21 cellular contexts compared by ENCODE assay signal in genomic region chr10:131751827-131752775, GRCh38.
A peak's percentile ranks its signal among the peaks of the same experiment; 100 is the strongest.
DNase-seq lines count a peak whose midpoint lies in the region; TF ChIP-seq lines count a peak whose summit lies in the region.
"Had no signal": no experiment of that assay in that cellular context is flagged by ENCODE, and none has a peak within 500 bp of the region (broad histone marks: within the 10 kb centered on the region; RNA-seq: fewer than 3 reads in every experiment).

No MANE protein-coding gene starts in this region.

- H3K27me3 Mint-ChIP-seq in neural progenitor cell (ENCODE audit: insufficient read depth, low read depth), result peaks cover 18% of the 10 kb centered on the region

- no peaks in the 10 kb centered on the region for H3K36me3 ChIP-seq in BLaER1 treated with 17β-estradiol and CSF1 and Interleukin-3, amounts not matched to agents 10 nM and 100 nM
- H3K36me3 ChIP-seq in NT2/D1 (ENCODE audit: insufficient read depth, insufficient read length, low read length) (no peaks in the 10 kb centered on the region), hepatocyte (replicated peaks; ENCODE audit: insufficient read depth, low read depth) (no peaks in the 10 kb centered on the region), neural progenitor cell (no peaks in the 10 kb centered on the region)
- H3K36me3 ChIP-seq: Peyer's patch had no signal

- TF ChIP-seq CTCF in hepatocyte (IDR thresholded peaks at IDR 0.05; ENCODE audit: poor library complexity) (no peak), neural progenitor cell (IDR thresholded peaks at IDR 0.05) (no peak)

- H4K20me1 ChIP-seq in BLaER1 treated with 17β-estradiol and CSF1 and Interleukin-3, amounts not matched to agents 10 nM and 100 nM, result peaks cover 0 to 23% (median 0%) of the 10 kb centered on the region in 11 experiments; a peak in 5 of 22 replicates
- H4K20me1 ChIP-seq in hepatocyte (ENCODE audit: insufficient read depth, poor library complexity, severe bottlenecking) (no peaks in the 10 kb centered on the region), neural progenitor cell (ENCODE audit: low read depth) (no peaks in the 10 kb centered on the region)

- H3K9ac ChIP-seq in BLaER1 treated with 17β-estradiol and CSF1 and Interleukin-3, amounts not matched to agents 10 nM and 100 nM, result peak overlapping the region in 4 of 11 experiments; percentile 1 to 54 (median 9); a peak in 3 of 22 replicates
- peak overlapping the region; percentile 67 for H3K9ac ChIP-seq in NT2/D1 (ENCODE audit: insufficient read length, low read depth)
- no peak overlapping the region for H3K9ac ChIP-seq in neural progenitor cell
- H3K9ac ChIP-seq: KMS-11 had no signal

- H3K27ac ChIP-seq in BLaER1 treated with 17β-estradiol and CSF1 and Interleukin-3, amounts not matched to agents 10 nM and 100 nM, result no peak overlapping the region
- H3K27ac ChIP-seq in hepatocyte (peak overlapping the region; percentile 80), neural progenitor cell (no peak overlapping the region)
- H3K27ac ChIP-seq: A549, KMS-11, Peyer's patch had no signal

- H3K4me1 Mint-ChIP-seq in neural progenitor cell, result peaks cover 75% of the 10 kb centered on the region

- no peak overlapping the region; a peak in 1 of 20 replicates for H3K4me3 ChIP-seq in BLaER1 treated with 17β-estradiol and CSF1 and Interleukin-3, amounts not matched to agents 10 nM and 100 nM
- peak overlapping the region; percentile 1 for H3K4me3 ChIP-seq in NT2/D1 (ENCODE audit: insufficient read length, low read depth)
- no peak overlapping the region for H3K4me3 ChIP-seq in hepatocyte
- H3K4me3 ChIP-seq in neural progenitor cell, result no peak overlapping the region
- H3K4me3 ChIP-seq: A549, Peyer's patch had no signal

- H3K36me3 Mint-ChIP-seq in neural progenitor cell, result peaks cover 2% of the 10 kb centered on the region

- DNase-seq in NT2/D1 (ENCODE audit: low read depth, low spot score) (no peak), hepatocyte (ENCODE audit: low spot score) (no peak), neural progenitor cell (ENCODE audit: low spot score) (no peak), NCI-H1436 (lab: John Stamatoyannopoulos, UW) (no peak), NCI-H1048 (lab: John Stamatoyannopoulos, UW) (no peak), RPMI8226 (no peak), NK-92 (lab: John Stamatoyannopoulos, UW; ENCODE audit: unreplicated experiment) (no peak)
- DNase-seq: CD4-positive, alpha-beta T cell; DND-41; GF-D8; GOT3; HFFc6; NCI-H1092 treated with DMSO at 0.1 percent for 48 hours; NCI-H1694 treated with DMSO at 0.1 percent for 48 hours; NCI-H446 treated with DMSO at 0.1 percent for 48 hours; NCI-H774; SIG-M5 had no signal

- H3K9me3 Mint-ChIP-seq in neural progenitor cell, result peaks cover 3% of the 10 kb centered on the region
- H3K9me3 Mint-ChIP-seq: CD4-positive, alpha-beta T cell had no signal

- peak overlapping the region; percentile 86 for H3K27ac Mint-ChIP-seq in neural progenitor cell
- H3K27ac Mint-ChIP-seq: CD4-positive, alpha-beta T cell; HFFc6 had no signal

- peaks cover 14% of the 10 kb centered on the region for H3F3A ChIP-seq in neural progenitor cell (ENCODE audit: low read depth)

- no peaks in the 10 kb centered on the region for H3K79me2 ChIP-seq in hepatocyte
- no peaks in the 10 kb centered on the region for H3K79me2 ChIP-seq in neural progenitor cell (ENCODE audit: low read depth)

- peak overlapping the region; percentile 66 for H3K4me3 Mint-ChIP-seq in neural progenitor cell
- H3K4me3 Mint-ChIP-seq: CD4-positive, alpha-beta T cell; HFFc6 had no signal

- H3K9me2 ChIP-seq in hepatocyte (replicated peaks; ENCODE audit: insufficient read depth), result no peaks in the 10 kb centered on the region

- peaks cover 11 to 77% (median 70%) of the 10 kb centered on the region in 10 experiments for H3K4me1 ChIP-seq in BLaER1 treated with 17β-estradiol and CSF1 and Interleukin-3, amounts not matched to agents 10 nM and 100 nM
- H3K4me1 ChIP-seq in NT2/D1 (ENCODE audit: insufficient read depth, insufficient read length) (peaks cover 32% of the 10 kb centered on the region), hepatocyte (ENCODE audit: insufficient read depth) (peaks cover 54% of the 10 kb centered on the region), neural progenitor cell (peaks cover 57% of the 10 kb centered on the region)
- H3K4me1 ChIP-seq: Peyer's patch had no signal

- H3K27me3 ChIP-seq in BLaER1 treated with 17β-estradiol and CSF1 and Interleukin-3, amounts not matched to agents 10 nM and 100 nM, result peaks cover 0 to 44% (median 0%) of the 10 kb centered on the region in 11 experiments; a peak in 10 of 22 replicates
- H3K27me3 ChIP-seq in NT2/D1 (ENCODE audit: insufficient read depth, insufficient read length) (peaks cover 10% of the 10 kb centered on the region), hepatocyte (no peaks in the 10 kb centered on the region), neural progenitor cell (no peaks in the 10 kb centered on the region)
- H3K27me3 ChIP-seq: Peyer's patch had no signal

- WGBS in hepatocyte (ENCODE audit: low lambda C conversion rate, missing lambda C conversion rate), result 60% methylated on average over 24 of the region's 24 CpGs

- H2AFZ ChIP-seq in hepatocyte (no peak overlapping the region), neural progenitor cell (replicated peaks) (no peak overlapping the region)

- H3K9me3 ChIP-seq in BLaER1 treated with 17β-estradiol and CSF1 and Interleukin-3, amounts not matched to agents 10 nM and 100 nM (replicated peaks in 1 of 11), result no peaks in the 10 kb centered on the region
- no peaks in the 10 kb centered on the region for H3K9me3 ChIP-seq in NT2/D1 (ENCODE audit: insufficient read depth, low read length)
- H3K9me3 ChIP-seq in hepatocyte (ENCODE audit: low read depth), result no peaks in the 10 kb centered on the region
- H3K9me3 ChIP-seq in neural progenitor cell (ENCODE audit: low read depth), result no peaks in the 10 kb centered on the region
- H3K9me3 ChIP-seq: A549, Peyer's patch had no signal

- peak overlapping the region in 9 of 11 experiments; percentile 76 to 98 (median 94); a peak in 17 of 22 replicates for H3K4me2 ChIP-seq in BLaER1 treated with 17β-estradiol and CSF1 and Interleukin-3, amounts not matched to agents 10 nM and 100 nM
- H3K4me2 ChIP-seq in hepatocyte (peak overlapping the region; percentile 2), neural progenitor cell (peak overlapping the region; percentile 58)
- H3K4me2 ChIP-seq: A549, KMS-11 had no signal

Comparison
In these comparisons a context has a peak if more than half of its experiments do, and no peak if none do; other contexts are left out.
1. H3K4me2 ChIP-seq: peak in every context shown above with its lines; median percentile 94 in BLaER1 treated with 17β-estradiol and CSF1 and Interleukin-3, amounts not matched to agents 10 nM and 100 nM; 58 in neural progenitor cell; 2 in hepatocyte.